ENCODE assay signal across 9 cellular contexts in genomic region chr19:13844130-13844631, GRCh38. TPM values are rescaled to one million over a fixed set of nuclear protein-coding genes. Genes with fewer than 3 reads are reported as not detected.
A peak's percentile ranks its signal among the peaks of the same experiment; 100 is the strongest.
DNase-seq lines count a peak whose midpoint lies in the region; ATAC-seq and TF ChIP-seq lines count a peak whose summit lies in the region.
"Had no signal": no experiment of that assay in that cellular context is flagged by ENCODE, and none has a peak within 500 bp of the region (broad histone marks: within the 10 kb centered on the region; RNA-seq: fewer than 3 reads in every experiment).

No MANE protein-coding gene starts in this region.

- TF ChIP-seq EP300 in suprapubic skin (IDR thresholded peaks at IDR 0.05): no peak

- H3K9me3 ChIP-seq in lower lobe of right lung (no peaks in the 10 kb centered on the region), suprapubic skin (no peaks in the 10 kb centered on the region)

- H3K4me1 ChIP-seq in lower lobe of right lung: peaks cover 72% of the 10 kb centered on the region
- peaks cover 72% of the 10 kb centered on the region for H3K4me1 ChIP-seq in suprapubic skin

- no peaks in the 10 kb centered on the region for H3K9me3 Mint-ChIP-seq in T-helper 2 cell treated with Interferon-gamma antibody and Interleukin-4, amounts not matched to agents 5 μg/mL and 100 μg/mL, for 36 hours
- no peaks in the 10 kb centered on the region for H3K9me3 Mint-ChIP-seq in activated naive CD8-positive, alpha-beta T cell treated with anti-CD3 and anti-CD28 coated beads, Interleukin-2, amount 50 U/mL, for 24 hours

- TF ChIP-seq POLR2A in suprapubic skin (IDR thresholded peaks at IDR 0.05): no peak

- H3K27me3 ChIP-seq in lower lobe of right lung (ENCODE audit: low read depth) (no peaks in the 10 kb centered on the region), suprapubic skin (no peaks in the 10 kb centered on the region)

- ATAC-seq in activated naive CD8-positive, alpha-beta T cell treated with anti-CD3 and anti-CD28 coated beads, Interleukin-2, amount 50 U/mL, for 24 hours: no peak
- ATAC-seq in lower lobe of right lung: no peak
- ATAC-seq in GM21786 (IDR thresholded peaks at IDR 0.05; ENCODE audit: unreplicated experiment): no peak

- H3K36me3 Mint-ChIP-seq in T-helper 2 cell treated with Interferon-gamma antibody and Interleukin-4, amounts not matched to agents 5 μg/mL and 100 μg/mL, for 36 hours (ENCODE audit: low read depth): peaks cover 15% of the 10 kb centered on the region
- H3K36me3 Mint-ChIP-seq in activated naive CD8-positive, alpha-beta T cell treated with anti-CD3 and anti-CD28 coated beads, Interleukin-2, amount 50 U/mL, for 24 hours (ENCODE audit: low read depth): peaks cover 26% of the 10 kb centered on the region

- intact Hi-C loops in lower lobe of right lung (cut with DNase I): no loop called here

- H3K27ac Mint-ChIP-seq in T-helper 2 cell treated with Interferon-gamma antibody and Interleukin-4, amounts not matched to agents 5 μg/mL and 100 μg/mL, for 36 hours: peak overlapping the region; percentile 86
- peak overlapping the region; percentile 91 for H3K27ac Mint-ChIP-seq in activated naive CD8-positive, alpha-beta T cell treated with anti-CD3 and anti-CD28 coated beads, Interleukin-2, amount 50 U/mL, for 24 hours

- H3K36me3 ChIP-seq in lower lobe of right lung (peaks cover 5% of the 10 kb centered on the region), suprapubic skin (no peaks in the 10 kb centered on the region)

- no peak for DNase-seq in T-helper 2 cell treated with Interferon-gamma antibody and Interleukin-4, amounts not matched to agents 5 μg/mL and 100 μg/mL, for 36 hours (ENCODE audit: low spot score)
- DNase-seq in T-helper 2 cell: no peak
- no peak for DNase-seq in activated naive CD8-positive, alpha-beta T cell treated with anti-CD3 and anti-CD28 coated beads, Interleukin-2, amount 50 U/mL, for 24 hours
- DNase-seq in lower lobe of right lung: no peak
- DNase-seq in suprapubic skin (ENCODE audit: low spot score in 2 of 2): peak in 1 of 2 donors; percentile 82
- DNase-seq in H4 (ENCODE audit: low spot score): no peak
- no peak for DNase-seq in RKO (ENCODE audit: low spot score)

- peaks cover 37% of the 10 kb centered on the region for H3K4me1 Mint-ChIP-seq in T-helper 2 cell treated with Interferon-gamma antibody and Interleukin-4, amounts not matched to agents 5 μg/mL and 100 μg/mL, for 36 hours (ENCODE audit: low read depth)
- H3K4me1 Mint-ChIP-seq in activated naive CD8-positive, alpha-beta T cell treated with anti-CD3 and anti-CD28 coated beads, Interleukin-2, amount 50 U/mL, for 24 hours: peaks cover 65% of the 10 kb centered on the region

- peak overlapping the region; percentile 100 for H3K27ac ChIP-seq in lower lobe of right lung
- H3K27ac ChIP-seq in suprapubic skin: peak overlapping the region; percentile 100

- TF ChIP-seq CTCF in lower lobe of right lung (IDR thresholded peaks at IDR 0.05) (no peak), suprapubic skin (IDR thresholded peaks at IDR 0.05) (no peak)

- no peak overlapping the region for H3K4me3 ChIP-seq in lower lobe of right lung
- H3K4me3 ChIP-seq in suprapubic skin: no peak overlapping the region

- WGBS in suprapubic skin: 65% methylated on average over 3 of the region's 7 CpGs

- peak overlapping the region; percentile 64 for H3K4me3 Mint-ChIP-seq in T-helper 2 cell treated with Interferon-gamma antibody and Interleukin-4, amounts not matched to agents 5 μg/mL and 100 μg/mL, for 36 hours
- H3K4me3 Mint-ChIP-seq in activated naive CD8-positive, alpha-beta T cell treated with anti-CD3 and anti-CD28 coated beads, Interleukin-2, amount 50 U/mL, for 24 hours: peak overlapping the region; percentile 96

- no peaks in the 10 kb centered on the region for H3K27me3 Mint-ChIP-seq in T-helper 2 cell treated with Interferon-gamma antibody and Interleukin-4, amounts not matched to agents 5 μg/mL and 100 μg/mL, for 36 hours (ENCODE audit: low read depth)
- peaks cover 3% of the 10 kb centered on the region for H3K27me3 Mint-ChIP-seq in activated naive CD8-positive, alpha-beta T cell treated with anti-CD3 and anti-CD28 coated beads, Interleukin-2, amount 50 U/mL, for 24 hours

RNA-seq across cellular contexts. Expression of gene NANOS3, which starts 32.8 kb away (rescaled TPM):
- total RNA-seq in lower lobe of right lung: 0.68 TPM
- not detected for total RNA-seq in suprapubic skin
- total RNA-seq in H4 (2014; rRNA removed; shearing (Covaris generic)): not detected in 2 replicates
- total RNA-seq: renal cortical epithelial cell had no signal

RNA-seq across cellular contexts. Expression of gene ZSWIM4, which starts 48.9 kb away (rescaled TPM):
- total RNA-seq in lower lobe of right lung: 7.4 TPM
- total RNA-seq in suprapubic skin: 10 to 100 TPM; 11.4 to 19.5 (median 16.3) TPM
- 1.3 and 5.7 TPM in 2 replicates for total RNA-seq in H4 (2014; rRNA removed; shearing (Covaris generic))
